Comparison of ENCODE assay signal across 22 cellular contexts in genomic region chr3:167151671-167152070, GRCh38.
DNase-seq lines count a peak whose midpoint lies in the region; TF ChIP-seq lines count a peak whose summit lies in the region.
"Had no signal": no experiment of that assay in that cellular context is flagged by ENCODE, and none has a peak within 500 bp of the region (broad histone marks: within the 10 kb centered on the region; RNA-seq: fewer than 3 reads in every experiment).

No MANE protein-coding gene starts in this region.

- no peak overlapping the region for H3K4me3 Mint-ChIP-seq in Calu3 (ENCODE audit: low read depth, unreplicated experiment)
- H3K4me3 Mint-ChIP-seq: activated naive CD4-positive, alpha-beta T cell treated with anti-CD3 and anti-CD28 coated beads, Interleukin-2, amount 10 ng/mL, durations not matched to agents 7 days and 5 days; activated T-cell treated with anti-CD3 and anti-CD28 coated beads, Interleukin-2, amount 50 U/mL, for 4 hours; memory B cell had no signal

- no peaks in the 10 kb centered on the region for H3K27me3 Mint-ChIP-seq in Calu3 (ENCODE audit: unreplicated experiment)
- H3K27me3 Mint-ChIP-seq: activated naive CD4-positive, alpha-beta T cell treated with anti-CD3 and anti-CD28 coated beads, Interleukin-2, amount 10 ng/mL, durations not matched to agents 7 days and 5 days; memory B cell had no signal

- no TSS peak for BruUV-seq in Calu3 (replicated peaks; lab: Mats Ljungman, UMichigan)

- DNase-seq in DMS53 (lab: John Stamatoyannopoulos, UW) (peak; percentile 20), DMS53 treated with DMSO at 0.1 percent for 48 hours (lab: John Stamatoyannopoulos, UW; ENCODE audit: unreplicated experiment) (no peak), DMS153 (lab: John Stamatoyannopoulos, UW) (peak; percentile 6), NCI-H146 (lab: John Stamatoyannopoulos, UW) (peak; percentile 90), dorsolateral prefrontal cortex (no peak), NCI-H226 (no peak), AML-193 (lab: John Stamatoyannopoulos, UW) (no peak), Calu3 (no peak)
- DNase-seq: activated CD8-positive, alpha-beta memory T cell treated with anti-CD3 and anti-CD28 coated beads for 24 hours; activated naive CD4-positive, alpha-beta T cell treated with anti-CD3 and anti-CD28 coated beads, Interleukin-2, amount 10 ng/mL, durations not matched to agents 7 days and 5 days; activated T-cell treated with anti-CD3 and anti-CD28 coated beads, Interleukin-2, amount 50 U/mL, for 4 hours; aorta; BE2C; central memory CD4-positive, alpha-beta T cell; foreskin fibroblast; GF-D8; hypothalamus; MG63; NK-92 treated with Interleukin-12 subunit alpha and Interleukin-12 subunit beta, amount 100 ng/mL, for 24 hours; ovary; T1000 had no signal

- peak in 41 of 56 donors; percentile 9 to 57 (median 28) for TF ChIP-seq CTCF in dorsolateral prefrontal cortex (IDR thresholded peaks at IDR 0.05 in 54 of 56, conservative IDR thresholded peaks at IDR 0.05 in 2 of 56; ENCODE audit: low read depth in 1 of 56, partially characterized antibody in 56 of 56)
- TF ChIP-seq CTCF in Calu3 (IDR thresholded peaks at IDR 0.05; ENCODE audit: unreplicated experiment): no peak

- no peak overlapping the region for H3K27ac ChIP-seq in dorsolateral prefrontal cortex
- H3K27ac ChIP-seq: ovary had no signal

- intact Hi-C loops in dorsolateral prefrontal cortex (cut with DNase I) (no loop called here), Calu3 (cut with micrococcal nuclease; ENCODE audit: unreplicated experiment) (loop anchor here (10.0 kb wide), 1 partner anchor 1137 kb away; no protein-coding TSS in a partner anchor)

- no peaks in the 10 kb centered on the region for H3K4me1 Mint-ChIP-seq in Calu3 (ENCODE audit: low read depth, unreplicated experiment)
- H3K4me1 Mint-ChIP-seq: activated naive CD4-positive, alpha-beta T cell treated with anti-CD3 and anti-CD28 coated beads, Interleukin-2, amount 10 ng/mL, durations not matched to agents 7 days and 5 days; memory B cell had no signal

- H3K4me3 ChIP-seq in dorsolateral prefrontal cortex: no peak overlapping the region
- H3K4me3 ChIP-seq: MG63, ovary had no signal

- CTCF ChIA-PET in Calu3 (lab: Charles Lee): no interaction called here

- H3K9me3 Mint-ChIP-seq in Calu3 (ENCODE audit: low read depth, unreplicated experiment): peaks cover 9% of the 10 kb centered on the region

- H3K36me3 Mint-ChIP-seq in Calu3 (ENCODE audit: insufficient read depth, unreplicated experiment): no peaks in the 10 kb centered on the region
- H3K36me3 Mint-ChIP-seq: activated naive CD4-positive, alpha-beta T cell treated with anti-CD3 and anti-CD28 coated beads, Interleukin-2, amount 10 ng/mL, durations not matched to agents 7 days and 5 days; memory B cell had no signal

- H3K27ac Mint-ChIP-seq in Calu3 (ENCODE audit: unreplicated experiment): no peak overlapping the region
- H3K27ac Mint-ChIP-seq: activated naive CD4-positive, alpha-beta T cell treated with anti-CD3 and anti-CD28 coated beads, Interleukin-2, amount 10 ng/mL, durations not matched to agents 7 days and 5 days; memory B cell had no signal

- H3K27me3 ChIP-seq in dorsolateral prefrontal cortex: no peaks in the 10 kb centered on the region
- H3K27me3 ChIP-seq: BE2C, MG63, ovary had no signal

Comparison
In these comparisons a context has a peak if more than half of its experiments do, and no peak if none do; other contexts are left out.
1. DNase-seq: peak in DMS53 (single experiment), DMS153 (single experiment) and NCI-H146 (single experiment); none in DMS53 treated with DMSO at 0.1 percent for 48 hours (single experiment), dorsolateral prefrontal cortex (0 of 10), NCI-H226 (single experiment), AML-193 (0 of 2) and Calu3 (single experiment).